ENCODE assay signal across 19 cellular contexts in the genomic region with DNA sequence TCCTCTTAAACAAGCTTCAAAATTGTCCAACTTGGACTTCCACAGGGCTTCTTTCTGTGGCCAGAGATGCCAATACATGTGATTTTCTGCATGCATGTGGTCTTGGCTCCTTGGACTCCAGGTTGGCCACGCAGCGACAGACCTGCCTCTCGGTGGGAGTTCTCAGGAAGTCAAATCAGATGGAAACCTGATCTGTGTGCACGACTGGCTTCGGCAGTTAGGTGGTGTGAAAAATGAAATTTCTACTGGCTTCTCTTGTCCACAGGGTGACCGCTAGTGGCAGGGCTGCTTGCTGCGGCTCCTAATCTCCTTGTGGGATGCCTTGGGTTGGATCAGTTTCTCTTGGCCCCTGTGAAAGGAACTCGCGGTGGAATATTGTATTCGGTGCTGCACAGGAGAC. TPM values are rescaled to one million over a fixed set of nuclear protein-coding genes. Genes with fewer than 3 reads are reported as not detected.
"Had no signal": no experiment of that assay in that cellular context is flagged by ENCODE, and none has a peak within 500 bp of the region (broad histone marks: within the 10 kb centered on the region; RNA-seq: fewer than 3 reads in every experiment).

No MANE protein-coding gene starts in this region.

- H3K4me1 ChIP-seq: left lung, neural progenitor cell had no signal

- H3K4me1 Mint-ChIP-seq: activated naive CD8-positive, alpha-beta T cell treated with anti-CD3 and anti-CD28 coated beads, Interleukin-2, amount 10 ng/mL, durations not matched to agents 7 days and 5 days; endodermal cell; naive thymus-derived CD8-positive, alpha-beta T cell; neural progenitor cell; T-cell; WTC11 had no signal

- H3K36me3 ChIP-seq: left lung, neural progenitor cell had no signal

- H3K36me3 Mint-ChIP-seq: activated naive CD8-positive, alpha-beta T cell treated with anti-CD3 and anti-CD28 coated beads, Interleukin-2, amount 10 ng/mL, durations not matched to agents 7 days and 5 days; neural progenitor cell; T-cell had no signal

- H3K4me3 Mint-ChIP-seq: activated naive CD4-positive, alpha-beta T cell treated with anti-CD3 and anti-CD28 coated beads for 36 hours; activated naive CD8-positive, alpha-beta T cell treated with anti-CD3 and anti-CD28 coated beads, Interleukin-2, amount 10 ng/mL, durations not matched to agents 7 days and 5 days; endodermal cell; naive thymus-derived CD8-positive, alpha-beta T cell; neural progenitor cell; T-cell; T-helper 2 cell treated with Interferon-gamma antibody and Interleukin-4, amounts not matched to agents 5 μg/mL and 100 μg/mL, for 36 hours; WTC11 had no signal

- H3K4me3 ChIP-seq: left lung, neural progenitor cell had no signal

- DNase-seq: activated CD4-positive, alpha-beta T cell treated with anti-CD3 and anti-CD28 coated beads, Interleukin-2, amount 50 U/mL, for 4 hours; activated naive CD4-positive, alpha-beta T cell treated with anti-CD3 and anti-CD28 coated beads for 36 hours; activated naive CD8-positive, alpha-beta T cell treated with anti-CD3 and anti-CD28 coated beads, Interleukin-2, amount 10 ng/mL, durations not matched to agents 7 days and 5 days; activated T-cell treated with anti-CD3 and anti-CD28 coated beads, Interleukin-2, amount 50 U/mL, for 48 hours; amniotic stem cell; endodermal cell; left lung; naive thymus-derived CD8-positive, alpha-beta T cell; stimulated activated CD4-positive, alpha-beta T cell treated with anti-CD3 and anti-CD28 coated beads, Interleukin-2, amount 100 ng/mL, for 48 hours; stimulated activated CD8-positive, alpha-beta memory T cell treated with anti-CD3 and anti-CD28 coated beads, Interleukin-4, amount 100 ng/mL, for 48 hours; stimulated activated naive CD4-positive, alpha-beta T cell; T-cell had no signal

- H3K4me2 ChIP-seq: neural progenitor cell had no signal

- H3K27me3 ChIP-seq: neural progenitor cell had no signal

- ATAC-seq: left lung; naive thymus-derived CD8-positive, alpha-beta T cell; T-cell; WTC11 had no signal

- H3K27ac Mint-ChIP-seq: activated naive CD4-positive, alpha-beta T cell treated with anti-CD3 and anti-CD28 coated beads for 36 hours; activated naive CD8-positive, alpha-beta T cell treated with anti-CD3 and anti-CD28 coated beads, Interleukin-2, amount 10 ng/mL, durations not matched to agents 7 days and 5 days; endodermal cell; naive thymus-derived CD8-positive, alpha-beta T cell; neural progenitor cell; T-cell; T-helper 2 cell treated with Interferon-gamma antibody and Interleukin-4, amounts not matched to agents 5 μg/mL and 100 μg/mL, for 36 hours; WTC11 had no signal

- H3K27ac ChIP-seq: left lung, neural progenitor cell had no signal

- H3K9ac ChIP-seq: neural progenitor cell had no signal

RNA-seq across cellular contexts. Expression of a gene that starts 57.3 kb away (rescaled TPM):
- total RNA-seq: activated CD8-positive, alpha-beta memory T cell treated with anti-CD3 and anti-CD28 coated beads for 36 hours; activated naive CD4-positive, alpha-beta T cell treated with anti-CD3 and anti-CD28 coated beads for 36 hours; activated naive CD8-positive, alpha-beta T cell treated with anti-CD3 and anti-CD28 coated beads, Interleukin-2, amount 10 ng/mL, durations not matched to agents 7 days and 5 days; fibroblast of villous mesenchyme; glomerular endothelial cell; kidney epithelial cell; naive thymus-derived CD8-positive, alpha-beta T cell; T-cell had no signal
- polyA plus RNA-seq: naive thymus-derived CD8-positive, alpha-beta T cell had no signal
